Comparison of ENCODE assay signal across 20 cellular contexts in genomic region chr13:113964251-113964995, GRCh38. TPM values are rescaled to one million over a fixed set of nuclear protein-coding genes. Genes with fewer than 3 reads are reported as not detected.
DNase-seq lines count a peak whose midpoint lies in the region; ATAC-seq, FAIRE-seq and TF ChIP-seq lines count a peak whose summit lies in the region.
"Had no signal": no experiment of that assay in that cellular context is flagged by ENCODE, and none has a peak within 500 bp of the region (broad histone marks: within the 10 kb centered on the region; RNA-seq: fewer than 3 reads in every experiment).

No MANE protein-coding gene starts in this region.

- H3K18ac ChIP-seq in IMR-90 (ENCODE audit: low read depth, low read length), result no peak overlapping the region

- H3K9ac ChIP-seq in IMR-90 (ENCODE audit: low read depth, low read length) (no peak overlapping the region), kidney (ENCODE audit: low read length in 2 of 2) (no peak overlapping the region)

- TF ChIP-seq POLR2A in IMR-90 (IDR thresholded peaks at IDR 0.05; ENCODE audit: low read depth, low read length), result no peak
- TF ChIP-seq POLR2A in sigmoid colon (IDR thresholded peaks at IDR 0.05), result no peak
- TF ChIP-seq POLR2A in esophagus muscularis mucosa (IDR thresholded peaks at IDR 0.05; ENCODE audit: low read depth), result no peak
- no peak for TF ChIP-seq POLR2A in lower leg skin (IDR thresholded peaks at IDR 0.05)

- peaks cover 0 to 14% of the 10 kb centered on the region in 2 experiments; a peak in 1 of 4 replicates for H3K79me1 ChIP-seq in IMR-90 (ENCODE audit: low read depth in 1 of 2, low read length in 2 of 2)

- no peaks in the 10 kb centered on the region for H4K20me1 ChIP-seq in IMR-90 (ENCODE audit: insufficient read depth, low read length)

- no peak overlapping the region for H2BK120ac ChIP-seq in IMR-90 (ENCODE audit: low read depth, low read length)

- H3K27ac ChIP-seq in IMR-90 (ENCODE audit: insufficient read depth, low read length), result no peak overlapping the region
- no peak overlapping the region for H3K27ac ChIP-seq in kidney (ENCODE audit: low read depth in 2 of 2, low read length in 2 of 2)
- H3K27ac ChIP-seq in sigmoid colon, result no peak overlapping the region
- H3K27ac ChIP-seq in esophagus muscularis mucosa (replicated peaks in 1 of 4), result no peak overlapping the region
- H3K27ac ChIP-seq: SK-N-MC had no signal

- no peak overlapping the region for H2BK15ac ChIP-seq in IMR-90 (ENCODE audit: low read depth, low read length)

- BruUV-seq in IMR-90 (replicated peaks; lab: Mats Ljungman, UMichigan), result no TSS peak

- no peak overlapping the region for H2BK20ac ChIP-seq in IMR-90 (ENCODE audit: low read depth, low read length)

- POLR2A ChIA-PET in IMR-90 (lab: Charles Lee; ENCODE audit: unreplicated experiment), result no interaction called here

- H2BK5ac ChIP-seq in IMR-90 (ENCODE audit: low read depth, low read length, poor library complexity, severe bottlenecking), result no peak overlapping the region

- H3K9me3 ChIP-seq in BE2C (no peaks in the 10 kb centered on the region; the same call in none of the 2 replicates), IMR-90 (ENCODE audit: control insufficient read depth, insufficient read depth, low read length) (peaks cover 7% of the 10 kb centered on the region), kidney (ENCODE audit: control insufficient read depth in 1 of 2, low read length in 2 of 2) (peaks cover 0 to 6% of the 10 kb centered on the region in 2 donors), sigmoid colon (no peaks in the 10 kb centered on the region), esophagus muscularis mucosa (no peaks in the 10 kb centered on the region)

- TF ChIP-seq RAD21 in IMR-90 (IDR thresholded peaks at IDR 0.05; ENCODE audit: low read length), result no peak

- no peaks in the 10 kb centered on the region for H3K36me3 ChIP-seq in BE2C
- H3K36me3 ChIP-seq in IMR-90 (ENCODE audit: control insufficient read depth, insufficient read depth, low read length), result peaks cover 27% of the 10 kb centered on the region
- no peaks in the 10 kb centered on the region for H3K36me3 ChIP-seq in kidney (ENCODE audit: control insufficient read depth in 1 of 2, insufficient read depth in 2 of 2, low read length in 2 of 2)
- H3K36me3 ChIP-seq in sigmoid colon, result no peaks in the 10 kb centered on the region
- H3K36me3 ChIP-seq in esophagus muscularis mucosa, result peaks cover 0 to 8% (median 3%) of the 10 kb centered on the region in 4 donors

- no peak overlapping the region for H2AFZ ChIP-seq in IMR-90 (replicated peaks; ENCODE audit: low read length, poor library complexity)

- no peaks in the 10 kb centered on the region for H3K27me3 ChIP-seq in BE2C
- no peaks in the 10 kb centered on the region for H3K27me3 ChIP-seq in IMR-90 (ENCODE audit: control insufficient read depth, insufficient read depth, low read length)
- no peaks in the 10 kb centered on the region for H3K27me3 ChIP-seq in sigmoid colon
- H3K27me3 ChIP-seq in esophagus muscularis mucosa, result no peaks in the 10 kb centered on the region

- DNase-seq in BE2C (peak; percentile 4), IMR-90 (no peak), kidney (peak; percentile 46), sigmoid colon (peak; percentile 50), esophagus muscularis mucosa (ENCODE audit: extremely low spot score) (no peak), lower leg skin (ENCODE audit: low spot score in 2 of 2) (no peak), NCI-H2107 treated with DMSO at 0.1 percent for 48 hours (lab: John Stamatoyannopoulos, UW; ENCODE audit: unreplicated experiment) (no peak)
- DNase-seq: CD4-positive, alpha-beta T cell; COR-L47; DMS79; Karpas-422; MV-4-11; NCI-H1105 treated with DMSO at 0.1 percent for 48 hours; NCI-H2081; NCI-H2171 treated with DMSO at 0.1 percent for 48 hours; NCI-H524 treated with DMSO at 0.1 percent for 48 hours; SHP77 had no signal

- CTCF ChIA-PET in IMR-90 (lab: Yijun Ruan, JAX), result no interaction called here

- dilution Hi-C loops in IMR-90 (cut with HindIII; ENCODE audit: low sequenced_read_pairs, unreplicated experiment), result no loop called here

- H3K4me3 ChIP-seq in BE2C (ENCODE audit: low read depth, low read length), result no peak overlapping the region
- no peak overlapping the region for H3K4me3 ChIP-seq in IMR-90 (ENCODE audit: insufficient read depth, low read depth, low read length)
- no peak overlapping the region for H3K4me3 ChIP-seq in kidney (ENCODE audit: low read length in 2 of 2)
- H3K4me3 ChIP-seq in sigmoid colon, result no peak overlapping the region
- no peak overlapping the region for H3K4me3 ChIP-seq in esophagus muscularis mucosa
- H3K4me3 ChIP-seq in lower leg skin (ENCODE audit: low read depth, poor library complexity, severe bottlenecking), result no peak overlapping the region
- H3K4me3 ChIP-seq: SK-N-MC had no signal

- no peak overlapping the region for H4K8ac ChIP-seq in IMR-90 (ENCODE audit: low read depth in 2 of 2, low read length in 2 of 2)

- H3K4me2 ChIP-seq in IMR-90 (ENCODE audit: low read depth, low read length), result no peak overlapping the region

- H3K9me1 ChIP-seq in IMR-90 (ENCODE audit: insufficient read depth, low read length), result peaks cover 4% of the 10 kb centered on the region; the same call in 1 of the 2 replicates

- TF ChIP-seq CTCF in BE2C (IDR thresholded peaks at IDR 0.05; ENCODE audit: low read depth, low read length) (no peak), IMR-90 (conservative IDR thresholded peaks at IDR 0.05; ENCODE audit: low read depth, low read length) (no peak), kidney (IDR thresholded peaks at IDR 0.05; ENCODE audit: borderline replicate concordance, extremely low read depth, insufficient read depth) (no peak), sigmoid colon (IDR thresholded peaks at IDR 0.05) (no peak), esophagus muscularis mucosa (IDR thresholded peaks at IDR 0.05) (no peak), lower leg skin (IDR thresholded peaks at IDR 0.05) (no peak)

- TF ChIP-seq EP300 in sigmoid colon (IDR thresholded peaks at IDR 0.05) (no peak), esophagus muscularis mucosa (IDR thresholded peaks at IDR 0.05) (no peak)

- no peak overlapping the region for H3K4ac ChIP-seq in IMR-90 (ENCODE audit: low read depth, low read length)

- H2AK9ac ChIP-seq in IMR-90 (replicated peaks; ENCODE audit: low read depth, low read length, poor library complexity), result peak overlapping the region; percentile 35

- FAIRE-seq in kidney (lab: Jason Lieb, UNC), result no peak
- FAIRE-seq: RCC 7860 had no signal

- no peak overlapping the region for H3K23ac ChIP-seq in IMR-90 (ENCODE audit: low read depth, low read length)

- H3K4me1 ChIP-seq in BE2C (no peaks in the 10 kb centered on the region), IMR-90 (ENCODE audit: control insufficient read depth, insufficient read depth, low read length) (no peaks in the 10 kb centered on the region), kidney (ENCODE audit: control insufficient read depth in 1 of 2, insufficient read depth in 1 of 2, low read depth in 1 of 2, low read length in 2 of 2) (no peaks in the 10 kb centered on the region), sigmoid colon (no peaks in the 10 kb centered on the region), esophagus muscularis mucosa (no peaks in the 10 kb centered on the region)

- WGBS in IMR-90 (ENCODE audit: extremely low coverage in 2 of 2, insufficient read length in 1 of 2), 2 experiments, result 79% methylated on average over 4 of the region's 21 CpGs; no CpG with 5 or more reads in 1 of the 2 experiments
- 92 to 94% methylated on average over 21 of the region's 21 CpGs for WGBS in sigmoid colon, 2 donors
- WGBS in esophagus muscularis mucosa, result 88% methylated on average over 20 of the region's 21 CpGs
- 86 to 92% methylated on average over 20 to 21 of the region's 21 CpGs for WGBS in lower leg skin, 2 donors

- no peak for ATAC-seq in IMR-90 (ENCODE audit: low read depth)

- no peak overlapping the region for H3K14ac ChIP-seq in IMR-90 (replicated peaks; ENCODE audit: low read depth, low read length)

- no peak overlapping the region for H4K5ac ChIP-seq in IMR-90 (ENCODE audit: low read depth, low read length)

- in situ Hi-C loops in IMR-90 (cut with MboI; ENCODE audit: low sequenced_read_pairs), result no loop called here

- no peak overlapping the region for H4K91ac ChIP-seq in IMR-90 (ENCODE audit: insufficient read depth, low read depth, low read length)

- intact Hi-C loops in IMR-90 (cut with micrococcal nuclease) (no loop called here), kidney (cut with DNase I) (no loop called here), sigmoid colon (cut with DNase I) (no loop called here), esophagus muscularis mucosa (cut with DNase I) (no loop called here), lower leg skin (cut with DNase I; ENCODE audit: low total_unique reads) (no loop called here)

- H2AK5ac ChIP-seq in IMR-90 (ENCODE audit: low read depth, low read length), result no peak overlapping the region

- no peak overlapping the region for H3K56ac ChIP-seq in IMR-90 (ENCODE audit: extremely low read depth, insufficient read depth, low read length)

TF ChIP-seq in IMR-90, 13 proteins besides CTCF, POLR2A, EP300 and RAD21 (continues in another document):
- TF ChIP-seq RCOR1 (IDR thresholded peaks at IDR 0.05; ENCODE audit: insufficient replicate concordance, low read length) (no peak), MAFK (IDR thresholded peaks at IDR 0.05; ENCODE audit: low read depth, low read length) (no peak), SMC3 (IDR thresholded peaks at IDR 0.05; ENCODE audit: low read depth, low read length) (no peak), MXI1 (IDR thresholded peaks at IDR 0.05; ENCODE audit: borderline replicate concordance, low read depth, low read length) (no peak), USF2 (IDR thresholded peaks at IDR 0.05; ENCODE audit: low read depth, low read length) (no peak), CHD1 (IDR thresholded peaks at IDR 0.05; ENCODE audit: low read depth, low read length) (no peak)

RNA-seq across cellular contexts. Expression of gene C13orf46, which starts 9.5 kb away (rescaled TPM):
- polyA plus RNA-seq in BE2C (2012; ENCODE audit: insufficient read depth, insufficient read length, low read depth), result not detected
- total RNA-seq in IMR-90 (2012; rRNA removed) (under 0.01 TPM in 2 replicates), kidney (1.1 TPM), sigmoid colon (10 to 100 TPM in 1 of 4 donors, under 1 TPM in 2, not detected in 1; 0.71 to 11.9 (median 0.81) TPM), esophagus muscularis mucosa (1 to 10 TPM in 2 of 4 donors, under 1 TPM in 2; 0.17 to 2.1 (median 0.89) TPM), lower leg skin (1 to 10 TPM in 1 of 4 donors, under 1 TPM in 2, not detected in 1; 0.13 to 1.4 (median 0.13) TPM)
- polyA plus RNA-seq in IMR-90 (2012; rRNA removed) (2.1 and 2.5 TPM in 2 replicates), kidney (ENCODE audit: insufficient read depth, low read depth, low replicate concordance) (not detected), sigmoid colon (1 to 10 TPM in 1 of 3 donors, under 1 TPM in 1, not detected in 1; 0.23 to 1.2 TPM)
- polyA plus RNA-seq in IMR-90 (2012; cell fraction: cytosol; rRNA removed), result 1.7 and 1.8 TPM in 2 replicates
- polyA plus RNA-seq in IMR-90 (2012; cell fraction: nucleus; rRNA removed; ENCODE audit: low replicate concordance), result 8.9 and 10.0 TPM in 2 replicates
- total RNA-seq: H4 had no signal

Comparison
In these comparisons a context has a peak if more than half of its experiments do, and no peak if none do; other contexts are left out.
1. DNase-seq: peak in BE2C (single experiment), kidney (single experiment) and sigmoid colon (single experiment); none in IMR-90 (single experiment), esophagus muscularis mucosa (single experiment), lower leg skin (0 of 2) and NCI-H2107 treated with DMSO at 0.1 percent for 48 hours (single experiment).